Comparison of ENCODE assay signal across 8 cellular contexts in genomic region chr1:241640149-241640866, GRCh38. TPM values are rescaled to one million over a fixed set of nuclear protein-coding genes. Genes with fewer than 3 reads are reported as not detected.
DNase-seq lines count a peak whose midpoint lies in the region; TF ChIP-seq lines count a peak whose summit lies in the region.

Gene CHML, minus strand, starts transcription at chr1:241640369. Its CDS starts 4,603 bp downstream, at chr1:241635766.
Gene OPN3, minus strand, starts transcription at chr1:241640369. Its CDS starts 115 bp downstream, at chr1:241640254.

- CTCF ChIA-PET in HEK293T (lab: Yijun Ruan, JAX): interaction anchor here (0.6 to 1.6 kb wide), 2 partner anchors 13 to 1534 kb away, joined by 4 to 6 read pairs; no protein-coding TSS in a partner anchor

- peaks cover 14% of the 10 kb centered on the region for H3K79me2 ChIP-seq in osteoblast (ENCODE audit: insufficient read depth, low read length)

- peak within 1 kb of the TSS; percentile 82 for H3K4me2 ChIP-seq in osteoblast (ENCODE audit: insufficient read depth, low read length)

- H3K9ac ChIP-seq in SK-N-MC (ENCODE audit: insufficient read length): peak within 1 kb of the TSS; percentile 84

- peaks cover 11% of the 10 kb centered on the region for H3K4me1 ChIP-seq in osteoblast (ENCODE audit: insufficient read depth, low read length)

- H3K36me3 ChIP-seq in SK-N-MC (ENCODE audit: insufficient read depth, low read length): peaks cover 20% of the 10 kb centered on the region
- H3K36me3 ChIP-seq in osteoblast (ENCODE audit: insufficient read depth, low read length): peaks cover 4% of the 10 kb centered on the region

- peak within 1 kb of the TSS; percentile 90 for H3K4me3 ChIP-seq in SK-N-MC
- H3K4me3 ChIP-seq in osteoblast (ENCODE audit: insufficient read depth, low read length): peak within 1 kb of the TSS; percentile 79

- H3K9me3 ChIP-seq in SK-N-MC (ENCODE audit: low read depth, low read length) (no peaks in the 10 kb centered on the region), osteoblast (ENCODE audit: low read depth, low read length) (no peaks in the 10 kb centered on the region)

- POLR2A ChIA-PET in HEK293T (lab: Yijun Ruan, JAX): interaction anchor here (0.6 to 1.4 kb wide), 15 partner anchors 9 to 1615 kb away, joined by 3 to 10 read pairs (median 4); partner anchors contain the start of genes EXO1 and SDCCAG8

- DNase-seq in GM04504 (ENCODE audit: low read depth) (peak; percentile 73), HEK293T (ENCODE audit: extremely low spot score) (peak; percentile 99), MV-4-11 (lab: John Stamatoyannopoulos, UW) (peak; percentile 82), SK-N-MC (ENCODE audit: low read depth, low spot score) (peak; percentile 20), glomerular endothelial cell (ENCODE audit: extremely low read depth, low read depth, low spot score) (no peak), osteoblast (ENCODE audit: insufficient read length, low spot score, missing footprints) (peak; percentile 98)
- DNase-seq in activated naive CD4-positive, alpha-beta T cell treated with anti-CD3 and anti-CD28 coated beads, Interleukin-2, amount 50 U/mL, for 16 hours: peak; percentile 89

- H2AFZ ChIP-seq in osteoblast (ENCODE audit: low read length): peak within 1 kb of the TSS; percentile 88

- H4K20me1 ChIP-seq in osteoblast (ENCODE audit: insufficient read depth, low read length): no peaks in the 10 kb centered on the region

- H3K27ac ChIP-seq in SK-N-MC: no peak within 1 kb of the TSS
- peak within 1 kb of the TSS; percentile 44 for H3K27ac ChIP-seq in osteoblast (ENCODE audit: low read depth, low read length)
- peak within 1 kb of the TSS; percentile 23 for H3K27ac ChIP-seq in temporal lobe (ENCODE audit: low read depth, low read length)

- no peak for TF ChIP-seq CTCF in osteoblast (IDR thresholded peaks at IDR 0.05; ENCODE audit: extremely low read depth, low read depth, low read length)

- no peaks in the 10 kb centered on the region for H3K27me3 ChIP-seq in osteoblast (ENCODE audit: insufficient read depth, low read length)

TF ChIP-seq in HEK293T, 16 proteins besides CTCF, POLR2A, EP300 and RAD21:
- TF ChIP-seq ELF4 (IDR thresholded peaks at IDR 0.05) (no peak), HDGF (IDR thresholded peaks at IDR 0.05; ENCODE audit: borderline replicate concordance) (no peak), L3MBTL2 (conservative IDR thresholded peaks at IDR 0.05) (peak; percentile 99), PKNOX1 (IDR thresholded peaks at IDR 0.05) (no peak), FOXM1 (IDR thresholded peaks at IDR 0.05; ENCODE audit: borderline replicate concordance) (peak; percentile 57), LEF1 (IDR thresholded peaks at IDR 0.05; ENCODE audit: borderline replicate concordance) (peak; percentile 81; the same call in 1 of the 2 replicates), SUZ12 (IDR thresholded peaks at IDR 0.05) (no peak), ARNT (IDR thresholded peaks at IDR 0.05) (peak; percentile 79)

RNA-seq across cellular contexts. Expression of gene CHML, which starts in this region (rescaled TPM):
- 10.6 and 12.1 TPM in 2 replicates for total RNA-seq in glomerular endothelial cell
- total RNA-seq in osteoblast: 11.6 and 12.1 TPM in 2 replicates
- 58.0 TPM for total RNA-seq in temporal lobe

RNA-seq across cellular contexts. Expression of gene OPN3, which starts in this region (rescaled TPM):
- total RNA-seq in glomerular endothelial cell (23.3 and 37.3 TPM in 2 replicates), osteoblast (4.7 and 5.1 TPM in 2 replicates), temporal lobe (9.6 TPM)
